Comparison of ENCODE assay signal across 15 cellular contexts in the genomic region with DNA sequence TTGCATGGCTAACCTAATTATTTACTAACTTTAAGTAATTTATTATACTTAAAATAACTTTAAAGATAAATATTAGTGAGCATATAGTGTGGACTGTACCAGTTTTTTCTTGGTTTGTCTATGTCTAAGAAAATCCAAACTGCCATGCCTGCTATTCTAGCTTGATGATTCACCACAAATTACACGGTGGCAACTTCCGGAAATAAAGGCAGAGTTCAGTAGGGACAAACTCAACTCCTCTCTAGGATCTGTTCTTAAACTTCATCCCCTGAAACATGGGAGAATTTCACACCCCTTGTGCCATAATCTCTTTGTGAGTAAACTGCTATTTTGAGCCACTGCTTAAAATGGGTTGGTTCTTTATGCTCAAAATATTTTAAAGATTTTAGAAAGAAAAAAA.
DNase-seq lines count a peak whose midpoint lies in the region; ATAC-seq and TF ChIP-seq lines count a peak whose summit lies in the region.
"Had no signal": no experiment of that assay in that cellular context is flagged by ENCODE, and none has a peak within 500 bp of the region (broad histone marks: within the 10 kb centered on the region; RNA-seq: fewer than 3 reads in every experiment).

No MANE protein-coding gene starts in this region.

- TF ChIP-seq CTCF in fibroblast of mammary gland (conservative IDR thresholded peaks at IDR 0.05; ENCODE audit: control insufficient read depth, insufficient read depth, low read depth, low read length) (no peak), PC-9 (conservative IDR thresholded peaks at IDR 0.05) (no peak)

- H3F3A ChIP-seq in PC-9 (ENCODE audit: insufficient read depth, low read depth): no peaks in the 10 kb centered on the region

- POLR2A ChIA-PET in PC-9 (lab: Charles Lee; ENCODE audit: unreplicated experiment): no interaction called here

- intact Hi-C loops in left cardiac atrium (cut with DNase I) (no loop called here), Right ventricle myocardium inferior (cut with DNase I) (no loop called here), PC-9 (cut with micrococcal nuclease; ENCODE audit: unreplicated experiment) (no loop called here)

- no peak overlapping the region for H2AFZ ChIP-seq in PC-9

- no peaks in the 10 kb centered on the region for H3K9me2 ChIP-seq in PC-9 (ENCODE audit: insufficient read depth)
- H3K9me2 ChIP-seq: SK-N-SH had no signal

- no peaks in the 10 kb centered on the region for H3K4me1 ChIP-seq in PC-9 (replicated peaks; ENCODE audit: insufficient read depth)

- no peak for DNase-seq in left cardiac atrium
- DNase-seq in Right ventricle myocardium inferior (ENCODE audit: missing footprints): no peak
- DNase-seq in astrocyte of the hippocampus (ENCODE audit: low read depth, low spot score): peak; percentile 0
- DNase-seq in fibroblast of mammary gland (ENCODE audit: low read depth): peak; percentile 5
- no peak for DNase-seq in NCI-H1092 treated with DMSO at 0.1 percent for 48 hours (lab: John Stamatoyannopoulos, UW)
- DNase-seq in PC-9: no peak
- DNase-seq in anterior cingulate cortex (lab: John Stamatoyannopoulos, UW): no peak
- DNase-seq: H7, IMR-90, Karpas-422, NCI-H187, NCI-H226, NCI-H526, SK-N-SH had no signal

- H3K4me2 ChIP-seq in PC-9: no peak overlapping the region
- H3K4me2 ChIP-seq: SK-N-SH had no signal

- H4K20me1 ChIP-seq in PC-9 (ENCODE audit: insufficient read depth): no peaks in the 10 kb centered on the region

- no peaks in the 10 kb centered on the region for H3K79me2 ChIP-seq in PC-9 (ENCODE audit: low read depth)

- no TSS peak for BruUV-seq in PC-9 (replicated peaks; lab: Mats Ljungman, UMichigan)

- H3K9me3 ChIP-seq in PC-9 (ENCODE audit: insufficient read depth, low read depth): no peaks in the 10 kb centered on the region
- H3K9me3 ChIP-seq: SK-N-SH had no signal

- H3K36me3 ChIP-seq in PC-9 (ENCODE audit: low read depth): no peaks in the 10 kb centered on the region

- H3K4me3 ChIP-seq in fibroblast of mammary gland (ENCODE audit: control insufficient read depth, low read depth, low read length) (no peak overlapping the region), PC-9 (no peak overlapping the region)

- CTCF ChIA-PET in PC-9 (lab: Charles Lee): no interaction called here

- no peak overlapping the region for H3K27ac ChIP-seq in PC-9

- no peaks in the 10 kb centered on the region for H3K27me3 ChIP-seq in PC-9 (ENCODE audit: insufficient read depth, low read depth)

- ATAC-seq in left cardiac atrium (peak; percentile 30 to 64), Right ventricle myocardium inferior (no peak), HG03469 (IDR thresholded peaks at IDR 0.05; ENCODE audit: unreplicated experiment) (no peak)

Comparison
In these comparisons a context has a peak if more than half of its experiments do, and no peak if none do; other contexts are left out.
1. ATAC-seq: peak in left cardiac atrium (2 of 2); none in Right ventricle myocardium inferior (single experiment) and HG03469 (single experiment).
2. DNase-seq: peak in astrocyte of the hippocampus (single experiment) and fibroblast of mammary gland (single experiment); none in left cardiac atrium (single experiment), Right ventricle myocardium inferior (single experiment), NCI-H1092 treated with DMSO at 0.1 percent for 48 hours (single experiment), PC-9 (0 of 2) and anterior cingulate cortex (0 of 58).